In genomic region chr10:130862626-130863025, GRCh38 we compare ENCODE assay signal across 22 cellular contexts.
DNase-seq lines count a peak whose midpoint lies in the region; ATAC-seq and TF ChIP-seq lines count a peak whose summit lies in the region.
"Had no signal": no experiment of that assay in that cellular context is flagged by ENCODE, and none has a peak within 500 bp of the region (broad histone marks: within the 10 kb centered on the region; RNA-seq: fewer than 3 reads in every experiment).

No MANE protein-coding gene starts in this region.

- H2BK12ac ChIP-seq in neuronal stem cell (ENCODE audit: low read length): no peak overlapping the region

- H3K9ac ChIP-seq in neuronal stem cell (ENCODE audit: low read depth, low read length, poor library complexity) (no peak overlapping the region), colonic mucosa (ENCODE audit: low read depth in 2 of 2, low read length in 2 of 2) (no peak overlapping the region)

- H3K4me1 ChIP-seq in neuronal stem cell (ENCODE audit: control insufficient read depth in 2 of 2, insufficient read depth in 1 of 2, low read depth in 1 of 2, low read length in 2 of 2): peaks cover 0 to 2% of the 10 kb centered on the region in 2 donors
- H3K4me1 ChIP-seq in colonic mucosa: no peaks in the 10 kb centered on the region
- H3K4me1 ChIP-seq: A549, Caco-2 had no signal

- H2AFZ ChIP-seq in neuronal stem cell (ENCODE audit: low read length): no peak overlapping the region

- no peak overlapping the region for H3K4ac ChIP-seq in neuronal stem cell (ENCODE audit: low read length)

- H2BK15ac ChIP-seq in neuronal stem cell (ENCODE audit: low read length): no peak overlapping the region

- no peaks in the 10 kb centered on the region for H3K9me3 ChIP-seq in neuronal stem cell (replicated peaks in 1 of 2; ENCODE audit: control insufficient read depth in 2 of 2, insufficient read depth in 1 of 2, low read depth in 1 of 2, low read length in 2 of 2)
- H3K9me3 ChIP-seq in colonic mucosa: no peaks in the 10 kb centered on the region
- H3K9me3 ChIP-seq: A549, Caco-2 had no signal

- no peak overlapping the region for H3K4me3 Mint-ChIP-seq in natural killer cell treated with Interleukin-12 subunit alpha and Interleukin-12 subunit beta and Interleukin-15 and Interleukin-18, amount 100 ng/mL, for 72 hours
- H3K4me3 Mint-ChIP-seq in natural killer cell: no peak overlapping the region
- H3K4me3 Mint-ChIP-seq: B cell; CD4-positive, alpha-beta T cell; CD8-positive, alpha-beta T cell had no signal

- no peaks in the 10 kb centered on the region for H3K27me3 Mint-ChIP-seq in natural killer cell treated with Interleukin-12 subunit alpha and Interleukin-12 subunit beta and Interleukin-15 and Interleukin-18, amount 100 ng/mL, for 72 hours
- no peaks in the 10 kb centered on the region for H3K27me3 Mint-ChIP-seq in natural killer cell (ENCODE audit: low read depth in 2 of 2)
- H3K27me3 Mint-ChIP-seq: B cell; CD4-positive, alpha-beta T cell had no signal

- no peak overlapping the region for H3K23ac ChIP-seq in neuronal stem cell (ENCODE audit: low read depth, low read length, poor library complexity)

- peak overlapping the region; percentile 32 for H3K18ac ChIP-seq in neuronal stem cell (ENCODE audit: low read length)

- no peak for DNase-seq in natural killer cell treated with Interleukin-12 subunit alpha and Interleukin-12 subunit beta and Interleukin-15 and Interleukin-18, amount 100 ng/mL, for 72 hours (ENCODE audit: low spot score)
- DNase-seq in natural killer cell (no peak), neuronal stem cell (ENCODE audit: low spot score) (no peak), ureter (ENCODE audit: low spot score) (peak; percentile 32), DMS114 treated with DMSO at 0.1 percent for 48 hours (lab: John Stamatoyannopoulos, UW; ENCODE audit: unreplicated experiment) (no peak), colonic mucosa (no peak)
- DNase-seq: AML-193; Caco-2; Calu3; CD4-positive, alpha-beta T cell; DMS153; DMS53; DMS79; DND-41; EL; GDM1 had no signal

- no peak overlapping the region for H3K4me3 ChIP-seq in neuronal stem cell (ENCODE audit: low read length in 2 of 2)
- H3K4me3 ChIP-seq in colonic mucosa: no peak overlapping the region
- H3K4me3 ChIP-seq: A549, GM12878 had no signal

- whole genome bisulfite sequencing in neuronal stem cell (ENCODE audit: extremely low coverage in 2 of 2, insufficient read length in 2 of 2, insufficient replicate concordance in 1 of 2), 2 donors: no CpG with 5 or more reads among the region's 8 CpGs

- intact Hi-C loops in natural killer cell (cut with micrococcal nuclease): no loop called here
- intact Hi-C loops in colonic mucosa (cut with DNase I): no loop called here

- H4K91ac ChIP-seq in neuronal stem cell (ENCODE audit: low read depth, low read length, poor library complexity): no peak overlapping the region

- H4K8ac ChIP-seq in neuronal stem cell (ENCODE audit: low read depth, low read length): no peak overlapping the region

- no peaks in the 10 kb centered on the region for H3K4me1 Mint-ChIP-seq in natural killer cell treated with Interleukin-12 subunit alpha and Interleukin-12 subunit beta and Interleukin-15 and Interleukin-18, amount 100 ng/mL, for 72 hours (ENCODE audit: low read depth in 2 of 2)
- no peaks in the 10 kb centered on the region for H3K4me1 Mint-ChIP-seq in natural killer cell
- H3K4me1 Mint-ChIP-seq: B cell had no signal

- TF ChIP-seq CTCF in natural killer cell (IDR thresholded peaks at IDR 0.05) (no peak), colonic mucosa (IDR thresholded peaks at IDR 0.05) (no peak)

- H3K79me1 ChIP-seq in neuronal stem cell (ENCODE audit: low read depth, low read length): no peaks in the 10 kb centered on the region

- no peak overlapping the region for H2BK120ac ChIP-seq in neuronal stem cell (ENCODE audit: low read depth, low read length)

- H3K36me3 ChIP-seq in neuronal stem cell (replicated peaks in 1 of 2; ENCODE audit: control insufficient read depth in 2 of 2, insufficient read depth in 2 of 2, low read length in 2 of 2) (no peaks in the 10 kb centered on the region), colonic mucosa (no peaks in the 10 kb centered on the region)

- H3K27ac ChIP-seq in neuronal stem cell (replicated peaks; ENCODE audit: low read length) (no peak overlapping the region), colonic mucosa (no peak overlapping the region)
- H3K27ac ChIP-seq: 22Rv1, A549, C4-2B had no signal

- no peak overlapping the region for H3K14ac ChIP-seq in neuronal stem cell (ENCODE audit: low read length)

- ATAC-seq in natural killer cell treated with Interleukin-12 subunit alpha and Interleukin-12 subunit beta and Interleukin-15 and Interleukin-18, amount 100 ng/mL, for 72 hours: peak; percentile 25 to 37
- no peak for ATAC-seq in natural killer cell
- ATAC-seq: A549; CD8-positive, alpha-beta T cell; GM12878 had no signal

- H3K27ac Mint-ChIP-seq in natural killer cell treated with Interleukin-12 subunit alpha and Interleukin-12 subunit beta and Interleukin-15 and Interleukin-18, amount 100 ng/mL, for 72 hours: no peak overlapping the region
- H3K27ac Mint-ChIP-seq in natural killer cell: no peak overlapping the region
- H3K27ac Mint-ChIP-seq: B cell; CD4-positive, alpha-beta T cell; CD8-positive, alpha-beta T cell had no signal

- no peaks in the 10 kb centered on the region for H3K9me3 Mint-ChIP-seq in natural killer cell treated with Interleukin-12 subunit alpha and Interleukin-12 subunit beta and Interleukin-15 and Interleukin-18, amount 100 ng/mL, for 72 hours
- H3K9me3 Mint-ChIP-seq in natural killer cell: no peaks in the 10 kb centered on the region
- H3K9me3 Mint-ChIP-seq: CD4-positive, alpha-beta T cell; CD8-positive, alpha-beta T cell had no signal

- H3K27me3 ChIP-seq in neuronal stem cell (ENCODE audit: control insufficient read depth in 3 of 3, insufficient read depth in 3 of 3, low read depth in 1 of 3, low read length in 3 of 3) (no peaks in the 10 kb centered on the region), colonic mucosa (no peaks in the 10 kb centered on the region)

- no peaks in the 10 kb centered on the region for H3K36me3 Mint-ChIP-seq in natural killer cell treated with Interleukin-12 subunit alpha and Interleukin-12 subunit beta and Interleukin-15 and Interleukin-18, amount 100 ng/mL, for 72 hours
- H3K36me3 Mint-ChIP-seq in natural killer cell: no peaks in the 10 kb centered on the region
- H3K36me3 Mint-ChIP-seq: CD8-positive, alpha-beta T cell had no signal

- no peak overlapping the region for H3K4me2 ChIP-seq in neuronal stem cell (ENCODE audit: insufficient read depth, low read length, poor library complexity, severe bottlenecking)
- H3K4me2 ChIP-seq: A549 had no signal

- no peak overlapping the region for H2AK5ac ChIP-seq in neuronal stem cell (ENCODE audit: low read depth, low read length)

- no peak overlapping the region for H2BK5ac ChIP-seq in neuronal stem cell (ENCODE audit: low read length)

Comparison
In these comparisons a context has a peak if more than half of its experiments do, and no peak if none do; other contexts are left out.
1. ATAC-seq: peak in natural killer cell treated with Interleukin-12 subunit alpha and Interleukin-12 subunit beta and Interleukin-15 and Interleukin-18, amount 100 ng/mL, for 72 hours (2 of 2); none in natural killer cell (0 of 3).